ENCODE assay signal across 8 cellular contexts in genomic region chr2:46876741-46877384, GRCh38. TPM values are rescaled to one million over a fixed set of nuclear protein-coding genes. Genes with fewer than 3 reads are reported as not detected.
DNase-seq lines count a peak whose midpoint lies in the region; ATAC-seq and TF ChIP-seq lines count a peak whose summit lies in the region.

No MANE protein-coding gene starts in this region.

- POLR2A ChIA-PET in MCF 10A (lab: Yijun Ruan, JAX): interaction anchor here (0.6 to 5.4 kb wide), 13 partner anchors 29 to 384 kb away, joined by 3 to 31 read pairs (median 3); no protein-coding TSS in a partner anchor

- no peaks in the 10 kb centered on the region for H3K9me3 Mint-ChIP-seq in MCF 10A (ENCODE audit: unreplicated experiment)

- no peaks in the 10 kb centered on the region for H3K27me3 Mint-ChIP-seq in MCF 10A (ENCODE audit: insufficient read depth, unreplicated experiment)

- peaks cover 9% of the 10 kb centered on the region for H3K4me1 Mint-ChIP-seq in MCF 10A (ENCODE audit: insufficient read depth, unreplicated experiment)

- CTCF ChIA-PET in MCF 10A (lab: Yijun Ruan, JAX): interaction anchor here (0.6 to 1.6 kb wide), 18 partner anchors 9 to 257 kb away, joined by 3 to 9 read pairs (median 3); no protein-coding TSS in a partner anchor

- H3K4me3 Mint-ChIP-seq in MCF 10A (ENCODE audit: unreplicated experiment): no peak overlapping the region

- H3K36me3 Mint-ChIP-seq in MCF 10A (ENCODE audit: insufficient read depth, unreplicated experiment): peaks cover 3% of the 10 kb centered on the region

- no peak overlapping the region for H3K4me3 ChIP-seq in aorta (ENCODE audit: low read length in 2 of 2)

- 51 to 57% methylated on average over 11 of the region's 11 CpGs for WGBS in aorta, 2 donors

- DNase-seq in 8988T (peak; percentile 56), GM04504 (ENCODE audit: low read depth) (peak; percentile 72), NCI-H446 treated with DMSO at 0.1 percent for 48 hours (lab: John Stamatoyannopoulos, UW) (peak; percentile 28), MCF 10A (ENCODE audit: unreplicated experiment) (peak; percentile 84), left kidney (ENCODE audit: low read depth, low spot score) (peak; percentile 51), aorta (no peak), GM13977 (ENCODE audit: low spot score) (no peak)

- intact Hi-C loops in MCF 10A (cut with micrococcal nuclease): loop anchor here (1.0 to 2.0 kb wide), 4 partner anchors 74 to 245 kb away; no protein-coding TSS in a partner anchor
- intact Hi-C loops in aorta (cut with DNase I): loop anchor here (1.0 to 5.0 kb wide), 3 partner anchors 27 to 64 kb away; no protein-coding TSS in a partner anchor

- TF ChIP-seq CTCF in MCF 10A (IDR thresholded peaks at IDR 0.05; ENCODE audit: unreplicated experiment) (peak; percentile 68), GM13977 (IDR thresholded peaks at IDR 0.05; ENCODE audit: extremely low read depth, insufficient read depth, missing control alignments) (no peak)

- in situ Hi-C loops in GM13977 (cut with MboI; ENCODE audit: low pct_unique_long_range_greater_than_20kb, low sequenced_read_pairs, unreplicated experiment): no loop called here

- H3K36me3 ChIP-seq in aorta (ENCODE audit: control insufficient read depth in 1 of 2, insufficient read depth in 2 of 2, low read length in 1 of 2): no peaks in the 10 kb centered on the region

- H3K27ac Mint-ChIP-seq in MCF 10A (ENCODE audit: low read depth, unreplicated experiment): no peak overlapping the region

- H3K27me3 ChIP-seq in aorta (ENCODE audit: control insufficient read depth in 1 of 2, insufficient read depth in 2 of 2, low read length in 1 of 2): no peaks in the 10 kb centered on the region

- H3K4me1 ChIP-seq in aorta (ENCODE audit: control insufficient read depth in 1 of 2, insufficient read depth in 2 of 2, low read length in 2 of 2): no peaks in the 10 kb centered on the region

- no peak overlapping the region for H3K27ac ChIP-seq in aorta (ENCODE audit: low read depth in 1 of 2, low read length in 2 of 2)

- peak; percentile 19 for ATAC-seq in aorta (ENCODE audit: low FRiP score)
- no peak for ATAC-seq in HG03039 (IDR thresholded peaks at IDR 0.05; ENCODE audit: unreplicated experiment)

- no peaks in the 10 kb centered on the region for H3K9me3 ChIP-seq in aorta (ENCODE audit: control insufficient read depth, low read length)

- no TSS peak for BruUV-seq in MCF 10A (replicated peaks; lab: Mats Ljungman, UMichigan)

RNA-seq across cellular contexts. Expression of gene MCFD2, which starts 38.7 kb away (rescaled TPM):
- total RNA-seq in MCF 10A (2022): 157 and 238 TPM in 2 replicates
- 100 to 1,000 TPM; 122 to 165 TPM for total RNA-seq in aorta
- polyA plus RNA-seq in aorta: 10 to 100 TPM; 50.1 to 53.3 TPM

Comparison
In these comparisons a context has a peak if more than half of its experiments do, and no peak if none do; other contexts are left out.
1. DNase-seq: peak in 8988T (single experiment), GM04504 (single experiment), NCI-H446 treated with DMSO at 0.1 percent for 48 hours (single experiment), MCF 10A (single experiment) and left kidney (single experiment); none in aorta (0 of 2) and GM13977 (single experiment).